8 cellular contexts compared by ENCODE assay signal in genomic region chr5:81779125-81779934, GRCh38.
DNase-seq lines count a peak whose midpoint lies in the region; ATAC-seq lines count a peak whose summit lies in the region.

No MANE protein-coding gene starts in this region.

- DNase-seq in NOMO-1 treated with DMSO at 0.1 percent for 48 hours (lab: John Stamatoyannopoulos, UW; ENCODE audit: unreplicated experiment) (peak; percentile 68), head of caudate nucleus (peak in 40 of 42 donors; percentile 10 to 71 (median 38)), retina (peak; percentile 26), amniotic stem cell (lab: John Stamatoyannopoulos, UW) (no peak), epidermal melanocyte (ENCODE audit: insufficient read length, low spot score) (no peak)
- DNase-seq in activated naive CD4-positive, alpha-beta T cell (lab: John Stamatoyannopoulos, UW): peak in 3 of 4 experiments; percentile 7 to 20 (median 11)

- intact Hi-C loops in head of caudate nucleus (cut with DNase I): no loop called here

- ATAC-seq in GM18517 (IDR thresholded peaks at IDR 0.05; ENCODE audit: unreplicated experiment) (peak; percentile 96), HG02798 (IDR thresholded peaks at IDR 0.05; ENCODE audit: poor library complexity, unreplicated experiment) (peak; percentile 93)

Comparison
In these comparisons a context has a peak if more than half of its experiments do, and no peak if none do; other contexts are left out.
1. DNase-seq: peak in NOMO-1 treated with DMSO at 0.1 percent for 48 hours (single experiment), activated naive CD4-positive, alpha-beta T cell (3 of 4), head of caudate nucleus (40 of 42) and retina (single experiment); none in amniotic stem cell (single experiment) and epidermal melanocyte (single experiment).